In the genomic region with DNA sequence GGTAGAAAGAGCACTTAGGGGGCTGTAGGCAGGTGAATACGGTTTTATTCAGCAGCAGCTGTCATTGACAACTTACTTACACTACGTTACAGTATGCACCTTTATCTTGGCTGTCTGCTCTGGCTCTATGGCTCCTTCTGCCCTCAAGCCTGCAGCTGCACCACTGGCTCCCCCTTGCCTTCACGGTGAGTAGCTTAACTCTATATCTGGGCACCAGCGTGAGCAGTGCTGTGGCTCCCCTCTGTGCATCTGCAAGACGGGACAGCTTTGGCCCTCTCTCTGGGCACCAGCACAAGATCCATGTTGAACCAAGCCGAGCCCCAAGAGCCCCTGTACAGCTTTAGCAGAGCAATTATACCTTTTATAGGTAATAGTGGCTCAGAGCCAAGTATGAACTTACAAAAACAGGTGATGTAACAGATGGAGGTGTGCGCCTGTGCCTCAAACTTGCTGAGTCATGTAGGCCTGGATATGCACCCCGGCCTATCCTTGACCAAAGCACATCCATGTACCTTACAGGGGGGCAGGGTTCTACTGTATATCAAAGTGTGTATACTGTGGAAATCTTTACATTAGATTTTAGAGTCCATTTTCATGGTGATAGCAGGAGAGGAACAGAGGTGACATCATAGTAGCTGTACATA, we compare ENCODE assay signal across 21 cellular contexts.
A peak's percentile ranks its signal among the peaks of the same experiment; 100 is the strongest.
DNase-seq lines count a peak whose midpoint lies in the region; ATAC-seq and TF ChIP-seq lines count a peak whose summit lies in the region.
"Had no signal": no experiment of that assay in that cellular context is flagged by ENCODE, and none has a peak within 500 bp of the region (broad histone marks: within the 10 kb centered on the region; RNA-seq: fewer than 3 reads in every experiment).

No MANE protein-coding gene starts in this region.

- H3K56ac ChIP-seq in H9 (ENCODE audit: insufficient read length, low read depth, low read length) = no peak overlapping the region

- H3K18ac ChIP-seq in H9 (ENCODE audit: insufficient read length, low read depth, low read length) = no peak overlapping the region

- no peak overlapping the region for H2BK120ac ChIP-seq in H9 (ENCODE audit: low read depth, low read length, poor library complexity, severe bottlenecking)

- H3K27ac ChIP-seq in H9 (ENCODE audit: insufficient read length, low read depth, low read length) (no peak overlapping the region), OCI-LY7 (ENCODE audit: low read depth, low read length, poor library complexity, severe bottlenecking) (no peak overlapping the region)
- H3K27ac ChIP-seq: psoas muscle, transverse colon had no signal

- H4K20me1 ChIP-seq in H9 (ENCODE audit: control insufficient read depth, insufficient read depth, insufficient read length) = no peaks in the 10 kb centered on the region
- H4K20me1 ChIP-seq in OCI-LY7 (ENCODE audit: insufficient read depth, low read length) = no peaks in the 10 kb centered on the region

- peaks cover 10 to 18% of the 10 kb centered on the region in 2 experiments; a peak in 4 of 5 replicates for H3K9me3 Mint-ChIP-seq in H9
- H3K9me3 Mint-ChIP-seq: nephron progenitor cell had no signal

- no peak overlapping the region for H2BK20ac ChIP-seq in H9 (ENCODE audit: low read depth, low read length, poor library complexity, severe bottlenecking)

- H3K79me2 ChIP-seq in H9 (ENCODE audit: insufficient read depth, low read length) (no peaks in the 10 kb centered on the region), OCI-LY7 (ENCODE audit: insufficient read depth, low read depth, low read length) (no peaks in the 10 kb centered on the region)

- H3K36me3 Mint-ChIP-seq in H9 (ENCODE audit: insufficient read depth in 1 of 3, low read depth in 3 of 3) = peaks cover 0 to 11% (median 6%) of the 10 kb centered on the region in 3 experiments; a peak in 4 of 7 replicates

- H4K91ac ChIP-seq in H9 (ENCODE audit: insufficient read length, low read depth, low read length) = no peak overlapping the region

- no peaks in the 10 kb centered on the region for H3K9me3 ChIP-seq in H9 (ENCODE audit: control insufficient read depth, low read depth, low read length)
- no peaks in the 10 kb centered on the region; the same call in 1 of the 2 replicates for H3K9me3 ChIP-seq in OCI-LY7 (ENCODE audit: low read length)
- H3K9me3 ChIP-seq: psoas muscle, SK-N-SH, transverse colon had no signal

- DNase-seq in DMS53 (lab: John Stamatoyannopoulos, UW) (peak; percentile 68), DMS53 treated with DMSO at 0.1 percent for 48 hours (lab: John Stamatoyannopoulos, UW; ENCODE audit: unreplicated experiment) (no peak), H9 (peak; percentile 39), OCI-LY7 (ENCODE audit: low spot score) (peak; percentile 10), activated T-cell treated with anti-CD3 and anti-CD28 coated beads for 4 hours (no peak)
- DNase-seq in activated CD4-positive, alpha-beta T cell treated with anti-CD3 and anti-CD28 coated beads, Interleukin-2, amount 50 U/mL, for 1 hour = no peak
- DNase-seq: activated CD4-positive, alpha-beta T cell treated with anti-CD3 and anti-CD28 coated beads for 48 hours; C1 segment of cervical spinal cord; DMS79; endodermal cell; HCEC 1CT; hippocampal formation; NCI-H1694 treated with DMSO at 0.1 percent for 48 hours; NCI-H524; nephron progenitor cell; psoas muscle; SK-N-SH; stimulated activated naive CD4-positive, alpha-beta T cell; transverse colon had no signal

- H2BK15ac ChIP-seq in H9 (ENCODE audit: low read depth, low read length) = no peak overlapping the region

- H3K79me1 ChIP-seq in H9 (ENCODE audit: insufficient read depth, low read depth, low read length, poor library complexity, severe bottlenecking) = no peaks in the 10 kb centered on the region

- no peaks in the 10 kb centered on the region for H3K36me3 ChIP-seq in OCI-LY7 (ENCODE audit: insufficient read depth, low read length)
- H3K36me3 ChIP-seq: transverse colon had no signal

- no peak overlapping the region for H3K4ac ChIP-seq in H9 (ENCODE audit: low read depth, low read length)

- BruUV-seq in OCI-LY7 (replicated peaks; lab: Mats Ljungman, UMichigan) = no TSS peak

- no peaks in the 10 kb centered on the region for H3K9me2 ChIP-seq in OCI-LY7 (ENCODE audit: insufficient read depth, low read length)
- H3K9me2 ChIP-seq: SK-N-SH had no signal

- H3K4me3 Mint-ChIP-seq in H9 = no peak overlapping the region
- H3K4me3 Mint-ChIP-seq: endodermal cell, nephron progenitor cell had no signal

- peak; percentile 56 for ATAC-seq in esophagus mucosa
- no peak for ATAC-seq in HG02759 (IDR thresholded peaks at IDR 0.05; ENCODE audit: unreplicated experiment)
- ATAC-seq: psoas muscle had no signal

- H4K8ac ChIP-seq in H9 (replicated peaks; ENCODE audit: insufficient read length, low read depth, low read length) = no peak overlapping the region

- no peak overlapping the region for H2BK5ac ChIP-seq in H9 (ENCODE audit: insufficient read length, low read length)

- no peaks in the 10 kb centered on the region for H3K4me1 ChIP-seq in H9 (ENCODE audit: insufficient read depth, low read length)
- no peaks in the 10 kb centered on the region for H3K4me1 ChIP-seq in OCI-LY7 (ENCODE audit: insufficient read depth, low read length, poor library complexity, severe bottlenecking)
- H3K4me1 ChIP-seq: psoas muscle, transverse colon had no signal

- H3K14ac ChIP-seq in H9 (ENCODE audit: insufficient read depth, low read length) = no peak overlapping the region

- H3K23ac ChIP-seq in H9 (ENCODE audit: insufficient read length, low read depth, low read length) = no peak overlapping the region

- no peak overlapping the region for H3K4me2 ChIP-seq in H9 (ENCODE audit: insufficient read depth, insufficient read length, low read length)
- H3K4me2 ChIP-seq in OCI-LY7 (ENCODE audit: low read length) = no peak overlapping the region
- H3K4me2 ChIP-seq: SK-N-SH had no signal

- H2AK5ac ChIP-seq in H9 (ENCODE audit: insufficient read length, low read length) = no peak overlapping the region

- H4K5ac ChIP-seq in H9 (ENCODE audit: insufficient read length, low read depth, low read length) = no peak overlapping the region

- no peaks in the 10 kb centered on the region for H3K23me2 ChIP-seq in H9 (ENCODE audit: insufficient read length, low read depth, low read length, poor library complexity, severe bottlenecking)

- no CpG with 5 or more reads among the region's 8 CpGs for WGBS in H9 (ENCODE audit: extremely low coverage, insufficient read length, low lambda C conversion rate)

- POLR2A ChIA-PET in OCI-LY7 (lab: Charles Lee) = no interaction called here

- H3K4me1 Mint-ChIP-seq in H9 = peaks cover 13 to 16% of the 10 kb centered on the region in 2 experiments
- H3K4me1 Mint-ChIP-seq: nephron progenitor cell had no signal

- no peak overlapping the region for H2BK12ac ChIP-seq in H9 (ENCODE audit: insufficient read length, low read depth, low read length)

- CTCF ChIA-PET in OCI-LY7 (lab: Charles Lee; ENCODE audit: unreplicated experiment) = no interaction called here

- no peaks in the 10 kb centered on the region for H3K27me3 ChIP-seq in H9 (ENCODE audit: insufficient read depth, low read length)
- H3K27me3 ChIP-seq: transverse colon had no signal

- H3K27ac Mint-ChIP-seq in H9 = no peak overlapping the region
- H3K27ac Mint-ChIP-seq: endodermal cell, nephron progenitor cell had no signal

- no peak overlapping the region for H3K4me3 ChIP-seq in OCI-LY7 (ENCODE audit: low read depth, low read length, poor library complexity, severe bottlenecking)
- H3K4me3 ChIP-seq: psoas muscle, transverse colon had no signal

- H3K9ac ChIP-seq in H9 (ENCODE audit: extremely low read depth, insufficient read length, low read length) = no peak overlapping the region
- H3K9ac ChIP-seq: SK-N-SH had no signal

- H3K27me3 Mint-ChIP-seq in H9 (ENCODE audit: low read depth) = no peaks in the 10 kb centered on the region

- H3T11ph ChIP-seq in H9 (ENCODE audit: low read length) = no peak overlapping the region

- H2AFZ ChIP-seq in H9 (ENCODE audit: low read length) (no peak overlapping the region), OCI-LY7 (ENCODE audit: low read length) (no peak overlapping the region)

- TF ChIP-seq CTCF in H9 (conservative IDR thresholded peaks at IDR 0.05) = no peak
- TF ChIP-seq CTCF in OCI-LY7 (conservative IDR thresholded peaks at IDR 0.05; ENCODE audit: low read length) = no peak

- intact Hi-C loops in OCI-LY7 (cut with micrococcal nuclease; ENCODE audit: unreplicated experiment) = no loop called here

Comparison
In these comparisons a context has a peak if more than half of its experiments do, and no peak if none do; other contexts are left out.
1. DNase-seq: peak in DMS53 (single experiment), H9 (single experiment) and OCI-LY7 (single experiment); none in DMS53 treated with DMSO at 0.1 percent for 48 hours (single experiment), activated CD4-positive, alpha-beta T cell treated with anti-CD3 and anti-CD28 coated beads, Interleukin-2, amount 50 U/mL, for 1 hour (single experiment) and activated T-cell treated with anti-CD3 and anti-CD28 coated beads for 4 hours (single experiment).